10 cellular contexts compared by ENCODE assay signal in the genomic region with DNA sequence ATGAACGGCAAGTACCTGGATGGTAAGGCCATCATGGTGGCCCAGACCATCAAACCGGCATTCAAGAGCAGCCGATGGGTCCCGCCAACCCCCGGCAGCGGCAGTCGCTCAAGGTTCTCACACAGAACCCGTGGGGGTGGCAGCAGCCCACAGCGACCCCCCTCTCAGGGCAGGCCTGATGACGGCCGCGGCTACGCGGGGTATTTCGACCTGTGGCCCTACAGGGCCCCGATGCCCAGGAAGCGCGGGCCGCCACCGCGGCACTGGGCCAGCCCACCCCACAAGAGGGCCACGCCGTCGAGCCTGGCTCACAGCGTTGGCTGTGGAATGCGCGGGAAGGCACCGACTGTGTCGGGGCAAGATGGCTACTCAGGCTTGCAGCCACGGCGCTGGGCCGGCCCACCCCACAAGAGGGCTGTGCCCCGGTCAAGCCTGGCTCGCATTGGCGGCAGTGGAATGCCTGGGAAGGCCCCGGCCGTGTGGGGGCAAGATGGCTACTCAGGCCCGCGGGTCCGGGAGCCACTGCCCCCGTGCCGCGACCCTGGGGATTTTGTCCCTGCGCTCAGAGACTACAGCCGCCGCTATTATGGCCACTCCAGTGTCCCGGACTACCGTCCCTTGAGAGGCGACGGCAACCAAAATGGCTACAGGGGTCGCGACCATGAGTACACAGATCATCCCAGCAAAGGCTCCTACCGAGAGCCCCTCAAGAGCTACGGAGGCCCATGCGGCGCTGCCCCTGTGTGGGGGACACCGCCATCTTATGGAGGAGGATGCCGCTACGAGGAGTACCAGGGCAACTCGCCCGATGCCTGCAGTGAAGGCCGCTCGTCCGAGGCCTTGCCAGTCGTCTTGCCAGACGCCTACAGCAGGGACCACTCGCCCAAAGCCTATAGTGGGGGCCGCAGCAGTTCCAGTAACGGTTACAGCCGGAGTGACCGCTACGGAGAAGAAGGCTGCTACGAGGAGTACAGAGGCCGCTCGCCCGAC. TPM values are rescaled to one million over a fixed set of nuclear protein-coding genes. Genes with fewer than 3 reads are reported as not detected.
"Had no signal": no experiment of that assay in that cellular context is flagged by ENCODE, and none has a peak within 500 bp of the region (broad histone marks: within the 10 kb centered on the region; RNA-seq: fewer than 3 reads in every experiment).

No MANE protein-coding gene starts in this region.

- FAIRE-seq: HTR-8/SVneo had no signal

- H3K36me3 Mint-ChIP-seq: IgD-negative memory B cell had no signal

- H3K9me3 Mint-ChIP-seq: IgD-negative memory B cell had no signal

- H3K27ac ChIP-seq: GM23248 had no signal

- H3K9me3 ChIP-seq: HAP-1 had no signal

- H3K36me3 ChIP-seq: HAP-1 had no signal

- H3K4me1 ChIP-seq: HAP-1 had no signal

- H3K27ac Mint-ChIP-seq: HFFc6, IgD-negative memory B cell had no signal

- DNase-seq: GM23248, GOT3, H7, HFFc6 had no signal

- H2AFZ ChIP-seq: GM23248 had no signal

- ATAC-seq: HCT116 had no signal

- H3K4me1 Mint-ChIP-seq: IgD-negative memory B cell had no signal

- H3K9ac ChIP-seq: GM23248 had no signal

- H3K4me3 Mint-ChIP-seq: HFFc6 had no signal

- H3K27me3 Mint-ChIP-seq: IgD-negative memory B cell had no signal

- H3K4me3 ChIP-seq: GM23248, HAP-1 had no signal

RNA-seq across cellular contexts. Expression of a gene that starts 0.7 kb away (rescaled TPM):
- total RNA-seq: GM23248, H4, H7, HFFc6, HT-29 had no signal
- polyA plus RNA-seq: GM23248, IgD-negative memory B cell had no signal

RNA-seq across cellular contexts. Expression of a gene that starts 44.0 kb away (rescaled TPM):
- total RNA-seq: HT-29 had no signal
- polyA plus RNA-seq: IgD-negative memory B cell had no signal
